ENCODE assay signal across 10 cellular contexts in genomic region chr15:28919201-28919627, GRCh38. TPM values are rescaled to one million over a fixed set of nuclear protein-coding genes. Genes with fewer than 3 reads are reported as not detected.
A peak's percentile ranks its signal among the peaks of the same experiment; 100 is the strongest.
DNase-seq lines count a peak whose midpoint lies in the region; ATAC-seq, FAIRE-seq and TF ChIP-seq lines count a peak whose summit lies in the region.
"Had no signal": no experiment of that assay in that cellular context is flagged by ENCODE, and none has a peak within 500 bp of the region (broad histone marks: within the 10 kb centered on the region; RNA-seq: fewer than 3 reads in every experiment).

No MANE protein-coding gene starts in this region.

- POLR2A ChIA-PET in CD8-positive, alpha-beta T cell (lab: Charles Lee), result interaction anchor here (0.8 to 1.0 kb wide), 2 partner anchors 16 to 33 kb away, joined by 3 to 6 read pairs; partner anchors contain the start of gene APBA2

- FAIRE-seq in RCC 7860 (lab: Jason Lieb, UNC), result no peak

- peaks cover 67% of the 10 kb centered on the region for H3K4me1 Mint-ChIP-seq in CD8-positive, alpha-beta T cell (ENCODE audit: low read depth)
- H3K4me1 Mint-ChIP-seq in natural killer cell treated with Interleukin-12 subunit alpha and Interleukin-12 subunit beta and Interleukin-15 and Interleukin-18, amount 100 ng/mL, for 72 hours (ENCODE audit: low read depth in 2 of 2), result peaks cover 35 to 37% of the 10 kb centered on the region in 2 donors

- ATAC-seq in CD8-positive, alpha-beta T cell, result peak; percentile 32
- peak; percentile 40 to 48 for ATAC-seq in natural killer cell treated with Interleukin-12 subunit alpha and Interleukin-12 subunit beta and Interleukin-15 and Interleukin-18, amount 100 ng/mL, for 72 hours

- peak overlapping the region; percentile 79 for H3K4me3 Mint-ChIP-seq in CD8-positive, alpha-beta T cell
- H3K4me3 Mint-ChIP-seq in natural killer cell treated with Interleukin-12 subunit alpha and Interleukin-12 subunit beta and Interleukin-15 and Interleukin-18, amount 100 ng/mL, for 72 hours, result peak overlapping the region; percentile 49

- TF ChIP-seq CTCF in CD8-positive, alpha-beta T cell (IDR thresholded peaks at IDR 0.05), result no peak

- intact Hi-C loops in CD8-positive, alpha-beta T cell (cut with DNase I, micrococcal nuclease), result loop anchor here in 1 of 2 experiments (2.0 kb wide), 1 partner anchor 56 kb away; no protein-coding TSS in a partner anchor

- peak overlapping the region; percentile 86 for H3K27ac Mint-ChIP-seq in CD8-positive, alpha-beta T cell
- peak overlapping the region in 1 of 2 donors; percentile 16 for H3K27ac Mint-ChIP-seq in natural killer cell treated with Interleukin-12 subunit alpha and Interleukin-12 subunit beta and Interleukin-15 and Interleukin-18, amount 100 ng/mL, for 72 hours

- H3K4me3 ChIP-seq in CD8-positive, alpha-beta T cell (ENCODE audit: low read depth, low read length), result peak overlapping the region; percentile 60

- H3K27me3 ChIP-seq in CD8-positive, alpha-beta T cell (ENCODE audit: insufficient read depth, low read length), result no peaks in the 10 kb centered on the region
- H3K27me3 ChIP-seq: dorsolateral prefrontal cortex had no signal

- H3K4me1 ChIP-seq in CD8-positive, alpha-beta T cell (ENCODE audit: insufficient read depth, low read length), result peaks cover 82% of the 10 kb centered on the region

- no peaks in the 10 kb centered on the region for H3K27me3 Mint-ChIP-seq in CD8-positive, alpha-beta T cell (ENCODE audit: low read depth)
- H3K27me3 Mint-ChIP-seq in natural killer cell treated with Interleukin-12 subunit alpha and Interleukin-12 subunit beta and Interleukin-15 and Interleukin-18, amount 100 ng/mL, for 72 hours, result no peaks in the 10 kb centered on the region
- H3K27me3 Mint-ChIP-seq: CD4-positive, CD25-positive, alpha-beta regulatory T cell had no signal

- H3K9me3 Mint-ChIP-seq in CD8-positive, alpha-beta T cell, result no peaks in the 10 kb centered on the region
- H3K9me3 Mint-ChIP-seq in natural killer cell treated with Interleukin-12 subunit alpha and Interleukin-12 subunit beta and Interleukin-15 and Interleukin-18, amount 100 ng/mL, for 72 hours, result no peaks in the 10 kb centered on the region

- H3K9me3 ChIP-seq in CD8-positive, alpha-beta T cell (ENCODE audit: low read length), result no peaks in the 10 kb centered on the region

- CTCF ChIA-PET in CD8-positive, alpha-beta T cell (lab: Charles Lee), result interaction anchor here (0.8 to 4.7 kb wide), 2 partner anchors 12 to 16 kb away, joined by 3 to 31 read pairs; no protein-coding TSS in a partner anchor

- DNase-seq in CD8-positive, alpha-beta T cell, result peak in 4 of 7 experiments; percentile 22 to 53 (median 38)
- DNase-seq in NCI-H510A treated with DMSO at 0.1 percent for 48 hours (lab: John Stamatoyannopoulos, UW) (peak; percentile 43), NCI-H1436 (lab: John Stamatoyannopoulos, UW) (no peak), NCI-H1930 (lab: John Stamatoyannopoulos, UW) (no peak), RCC 7860 (ENCODE audit: low spot score) (no peak), dermis blood vessel endothelial cell (no peak)
- peak; percentile 22 for DNase-seq in activated effector memory CD4-positive, alpha-beta T cell treated with Interleukin-2 at 50 U/mL for 16 hours
- DNase-seq in natural killer cell treated with Interleukin-12 subunit alpha and Interleukin-12 subunit beta and Interleukin-15 and Interleukin-18, amount 100 ng/mL, for 72 hours (ENCODE audit: low spot score), result peak; percentile 60

- peak overlapping the region; percentile 38 for H3K27ac ChIP-seq in CD8-positive, alpha-beta T cell (ENCODE audit: low read depth, low read length)

- H3K36me3 ChIP-seq in CD8-positive, alpha-beta T cell (ENCODE audit: insufficient read depth, low read length), result peaks cover 17% of the 10 kb centered on the region

- H3K36me3 Mint-ChIP-seq in CD8-positive, alpha-beta T cell, result peaks cover 36% of the 10 kb centered on the region
- no peaks in the 10 kb centered on the region for H3K36me3 Mint-ChIP-seq in natural killer cell treated with Interleukin-12 subunit alpha and Interleukin-12 subunit beta and Interleukin-15 and Interleukin-18, amount 100 ng/mL, for 72 hours

RNA-seq across cellular contexts. Expression of gene APBA2, which starts 33.4 kb away (rescaled TPM):
- 100 to 1,000 TPM; 106 to 108 TPM for total RNA-seq in CD8-positive, alpha-beta T cell
- total RNA-seq in natural killer cell treated with Interleukin-12 subunit alpha and Interleukin-12 subunit beta and Interleukin-15 and Interleukin-18, amount 100 ng/mL, for 72 hours, result 10 to 100 TPM in 1 of 2 donors, 1 to 10 TPM in 1; 6.0 to 19.4 TPM
- 18.5 and 24.1 TPM in 2 replicates for total RNA-seq in dermis blood vessel endothelial cell

Comparison
In these comparisons a context has a peak if more than half of its experiments do, and no peak if none do; other contexts are left out.
1. DNase-seq: peak in CD8-positive, alpha-beta T cell (4 of 7), NCI-H510A treated with DMSO at 0.1 percent for 48 hours (single experiment), activated effector memory CD4-positive, alpha-beta T cell treated with Interleukin-2 at 50 U/mL for 16 hours (single experiment) and natural killer cell treated with Interleukin-12 subunit alpha and Interleukin-12 subunit beta and Interleukin-15 and Interleukin-18, amount 100 ng/mL, for 72 hours (single experiment); none in NCI-H1436 (single experiment), NCI-H1930 (0 of 2), RCC 7860 (single experiment) and dermis blood vessel endothelial cell (single experiment).